8 cellular contexts compared by ENCODE assay signal in genomic region chr2:235492850-235493344, GRCh38. TPM values are rescaled to one million over a fixed set of nuclear protein-coding genes. Genes with fewer than 3 reads are reported as not detected.
DNase-seq lines count a peak whose midpoint lies in the region; ATAC-seq, FAIRE-seq and TF ChIP-seq lines count a peak whose summit lies in the region.

No MANE protein-coding gene starts in this region.

- peaks cover 26% of the 10 kb centered on the region for H3K4me1 Mint-ChIP-seq in nephron

- H3K27me3 Mint-ChIP-seq in nephron (ENCODE audit: low read depth): peaks cover 20% of the 10 kb centered on the region

- POLR2A ChIA-PET in endothelial cell of umbilical vein (lab: Charles Lee): no interaction called here

- peaks cover 11% of the 10 kb centered on the region for H3K27me3 ChIP-seq in NT2/D1 (ENCODE audit: insufficient read depth, insufficient read length)
- no peaks in the 10 kb centered on the region for H3K27me3 ChIP-seq in endothelial cell of umbilical vein (ENCODE audit: control insufficient read depth in 2 of 2, insufficient read depth in 2 of 2, low read length in 2 of 2)

- peak overlapping the region in 2 of 3 experiments; percentile 71 to 88 for H3K27ac Mint-ChIP-seq in nephron

- intact Hi-C loops in endothelial cell of umbilical vein (cut with micrococcal nuclease): loop anchor here (5.0 to 10.0 kb wide), 4 partner anchors 252 to 684 kb away; no protein-coding TSS in a partner anchor

- H3K4me3 ChIP-seq in NT2/D1 (ENCODE audit: insufficient read length, low read depth): peak overlapping the region; percentile 78
- H3K4me3 ChIP-seq in endothelial cell of umbilical vein (replicated peaks in 1 of 3; ENCODE audit: insufficient read depth in 1 of 3, low read depth in 1 of 3, low read length in 3 of 3): peak overlapping the region in 2 of 3 experiments; percentile 43 to 47

- no peak for ATAC-seq in HG02642 (IDR thresholded peaks at IDR 0.05; ENCODE audit: poor library complexity, unreplicated experiment)

- H3K79me2 ChIP-seq in endothelial cell of umbilical vein (ENCODE audit: control insufficient read depth, insufficient read depth, low read length): peaks cover 16% of the 10 kb centered on the region

- H3K9me3 Mint-ChIP-seq in nephron: peaks cover 6% of the 10 kb centered on the region

- dilution Hi-C loops in endothelial cell of umbilical vein (cut with MboI; ENCODE audit: extremely low pct_ligation_motif_present, low sequenced_read_pairs): no loop called here

- H3K36me3 Mint-ChIP-seq in nephron (ENCODE audit: low read depth): no peaks in the 10 kb centered on the region

- H3K4me3 Mint-ChIP-seq in nephron: peak overlapping the region; percentile 92 to 99 (median 96)

- peak overlapping the region; percentile 93 for H2AFZ ChIP-seq in endothelial cell of umbilical vein (ENCODE audit: low read depth, low read length)

- H3K27ac ChIP-seq in endothelial cell of umbilical vein (ENCODE audit: insufficient read depth, low read depth, low read length): no peak overlapping the region

- no peaks in the 10 kb centered on the region for H3K9me1 ChIP-seq in endothelial cell of umbilical vein (replicated peaks; ENCODE audit: control insufficient read depth, extremely low read depth, insufficient read depth, low read length)

- H3K9me3 ChIP-seq in NT2/D1 (ENCODE audit: insufficient read depth, low read length): peaks cover 15% of the 10 kb centered on the region
- no peaks in the 10 kb centered on the region for H3K9me3 ChIP-seq in endothelial cell of umbilical vein (replicated peaks; ENCODE audit: control insufficient read depth, insufficient read depth, low read length)

- TF ChIP-seq POLR2A in endothelial cell of umbilical vein (IDR thresholded peaks at IDR 0.05; ENCODE audit: low read depth, low read length): no peak

- CTCF ChIA-PET in endothelial cell of umbilical vein (lab: Charles Lee): interaction anchor here (1.7 to 2.6 kb wide), 2 partner anchors 9 to 59 kb away, joined by 4 to 7 read pairs; no protein-coding TSS in a partner anchor

- no peak for FAIRE-seq in endothelial cell of umbilical vein (lab: Jason Lieb, UNC)

- no TSS peak for BruUV-seq in endothelial cell of umbilical vein (replicated peaks; lab: Mats Ljungman, UMichigan)

- H3K36me3 ChIP-seq in NT2/D1 (ENCODE audit: insufficient read depth, insufficient read length, low read length): no peaks in the 10 kb centered on the region
- H3K36me3 ChIP-seq in endothelial cell of umbilical vein (ENCODE audit: control insufficient read depth in 2 of 2, extremely low read depth in 1 of 2, insufficient read depth in 2 of 2, low read length in 2 of 2): no peaks in the 10 kb centered on the region

- TF ChIP-seq CTCF in endothelial cell of umbilical vein (IDR thresholded peaks at IDR 0.05; ENCODE audit: extremely low read depth in 1 of 2, insufficient read depth in 1 of 2, low read depth in 1 of 2, low read length in 2 of 2): no peak
- no peak for TF ChIP-seq CTCF in nephron (IDR thresholded peaks at IDR 0.05; ENCODE audit: unreplicated experiment in 3 of 3)

- H3K4me1 ChIP-seq in NT2/D1 (ENCODE audit: insufficient read depth, insufficient read length) (peaks cover 11% of the 10 kb centered on the region), endothelial cell of umbilical vein (ENCODE audit: control insufficient read depth, extremely low read depth, insufficient read depth, low read length) (peaks cover 11% of the 10 kb centered on the region)

- no peaks in the 10 kb centered on the region for H4K20me1 ChIP-seq in endothelial cell of umbilical vein (replicated peaks; ENCODE audit: control insufficient read depth, extremely low read depth, insufficient read depth, low read length)

- peak overlapping the region; percentile 92 for H3K4me2 ChIP-seq in endothelial cell of umbilical vein (ENCODE audit: insufficient read depth, low read length)

- peak; percentile 29 for DNase-seq in AG08396 (ENCODE audit: low spot score)
- DNase-seq in NT2/D1 (ENCODE audit: low read depth, low spot score): no peak
- no peak for DNase-seq in endothelial cell of umbilical vein (ENCODE audit: low read depth, low spot score)
- no peak for DNase-seq in COR-L47 (lab: John Stamatoyannopoulos, UW)
- DNase-seq in GOT3 (lab: John Stamatoyannopoulos, UW): no peak
- DNase-seq in T-helper 9 cell: no peak

- H3K9ac ChIP-seq in NT2/D1 (ENCODE audit: insufficient read length, low read depth): peak overlapping the region; percentile 77
- peak overlapping the region; percentile 41 for H3K9ac ChIP-seq in endothelial cell of umbilical vein (replicated peaks; ENCODE audit: extremely low read depth, insufficient read depth, low read length)

TF ChIP-seq in endothelial cell of umbilical vein, 7 proteins besides CTCF, POLR2A, EP300 and RAD21:
- no peak for TF ChIP-seq FOS (IDR thresholded peaks at IDR 0.05; ENCODE audit: borderline replicate concordance, insufficient read depth, low read length)
- no peak for TF ChIP-seq MYC (IDR thresholded peaks at IDR 0.05; ENCODE audit: low read depth, low read length)
- TF ChIP-seq POLR2AphosphoS5 (IDR thresholded peaks at IDR 0.05; ENCODE audit: insufficient read depth, low read depth, low read length): no peak
- TF ChIP-seq MAX (IDR thresholded peaks at IDR 0.05; ENCODE audit: insufficient read depth, insufficient read length): no peak
- no peak for TF ChIP-seq JUN (IDR thresholded peaks at IDR 0.05; ENCODE audit: borderline replicate concordance, insufficient read depth, insufficient read length, low read depth)
- TF ChIP-seq GATA2 (IDR thresholded peaks at IDR 0.05; ENCODE audit: insufficient read depth, insufficient read length, low read depth, low read length): no peak
- no peak for TF ChIP-seq EZH2 (IDR thresholded peaks at IDR 0.05; ENCODE audit: borderline replicate concordance, low read depth, low read length, severe bottlenecking)

RNA-seq across cellular contexts. Expression of gene AGAP1, which starts 0.9 kb away (rescaled TPM):
- total RNA-seq in endothelial cell of umbilical vein: 19.5 and 20.9 TPM in 2 replicates
- polyA plus RNA-seq in endothelial cell of umbilical vein: 10.2 and 10.8 TPM in 2 replicates
- polyA plus RNA-seq in endothelial cell of umbilical vein (2011; cell fraction: cytosol; rRNA removed): 7.8 and 8.3 TPM in 2 replicates
- polyA plus RNA-seq in endothelial cell of umbilical vein (2011; cell fraction: nucleus; rRNA removed): 14.8 and 17.7 TPM in 2 replicates
- 8.5 and 9.4 TPM in 2 replicates for polyA plus RNA-seq in endothelial cell of umbilical vein (2012)
- 34.2 and 41.8 TPM in 2 replicates for polyA minus RNA-seq in endothelial cell of umbilical vein
- 19.9 TPM for polyA minus RNA-seq in endothelial cell of umbilical vein (2011; cell fraction: cytosol; rRNA and poly(A)+ RNA removed)
- 45.6 and 48.1 TPM in 2 replicates for polyA minus RNA-seq in endothelial cell of umbilical vein (2011; cell fraction: nucleus; rRNA and poly(A)+ RNA removed)
